Comparison of ENCODE assay signal across 13 cellular contexts in genomic region chr1:85198864-85199263, GRCh38. TPM values are rescaled to one million over a fixed set of nuclear protein-coding genes. Genes with fewer than 3 reads are reported as not detected.
A peak's percentile ranks its signal among the peaks of the same experiment; 100 is the strongest.
DNase-seq lines count a peak whose midpoint lies in the region; ATAC-seq, FAIRE-seq and TF ChIP-seq lines count a peak whose summit lies in the region.
"Had no signal": no experiment of that assay in that cellular context is flagged by ENCODE, and none has a peak within 500 bp of the region (broad histone marks: within the 10 kb centered on the region; RNA-seq: fewer than 3 reads in every experiment).

No MANE protein-coding gene starts in this region.

- intact Hi-C loops in PC-3 (cut with micrococcal nuclease) = no loop called here

- H3K4me1 ChIP-seq in PC-3 (ENCODE audit: insufficient read depth, low read length) (peaks cover 34% of the 10 kb centered on the region), osteoblast (ENCODE audit: insufficient read depth, low read length) (peaks cover 27% of the 10 kb centered on the region)

- CTCF ChIA-PET in PC-3 (lab: Charles Lee) = no interaction called here

- TF ChIP-seq CTCF in PC-3 (conservative IDR thresholded peaks at IDR 0.05; ENCODE audit: low read depth, low read length) (no peak), epithelial cell of proximal tubule (conservative IDR thresholded peaks at IDR 0.05; ENCODE audit: low read depth, low read length) (no peak), osteoblast (IDR thresholded peaks at IDR 0.05; ENCODE audit: extremely low read depth, low read depth, low read length) (no peak)

- POLR2A ChIA-PET in PC-3 (lab: Charles Lee; ENCODE audit: unreplicated experiment) = no interaction called here

- no TSS peak for BruUV-seq in PC-3 (replicated peaks; lab: Mats Ljungman, UMichigan)

- H3K36me3 ChIP-seq in PC-3 (ENCODE audit: low read depth, low read length) (no peaks in the 10 kb centered on the region), osteoblast (ENCODE audit: insufficient read depth, low read length) (no peaks in the 10 kb centered on the region)

- DNase-seq in PC-3 (peak; percentile 30), epithelial cell of proximal tubule (ENCODE audit: low read depth) (no peak), osteoblast (ENCODE audit: insufficient read length, low spot score, missing footprints) (peak; percentile 22), NOMO-1 (lab: John Stamatoyannopoulos, UW; ENCODE audit: unreplicated experiment in 2 of 2) (no peak), SW480 (ENCODE audit: low spot score) (no peak), hippocampal formation (lab: John Stamatoyannopoulos, UW) (no peak), NCI-H187 (lab: John Stamatoyannopoulos, UW) (no peak)
- DNase-seq: NCI-H345; stimulated activated CD4-positive, alpha-beta T cell treated with anti-CD3 and anti-CD28 coated beads, Interleukin-12 subunit alpha, Interleukin-12 subunit beta, amount 100 ng/mL, for 4 hours; stimulated activated naive CD4-positive, alpha-beta T cell treated with Interleukin-2 at 50 U/mL for 16 hours; T-helper 1 cell had no signal

- no peaks in the 10 kb centered on the region for H3F3A ChIP-seq in PC-3 (ENCODE audit: low read length, unreplicated experiment)

- peak; percentile 33 for FAIRE-seq in G401.6 (lab: Jason Lieb, UNC)
- FAIRE-seq: islet of Langerhans had no signal

- H3K4me3 ChIP-seq in PC-3 (ENCODE audit: low read length) (peak overlapping the region; percentile 79), epithelial cell of proximal tubule (ENCODE audit: low read depth, low read length) (peak overlapping the region; percentile 86), osteoblast (ENCODE audit: insufficient read depth, low read length) (peak overlapping the region; percentile 43)

- H4K20me1 ChIP-seq in PC-3 (ENCODE audit: low read length) (0 out of 2 replicates have a peak, but pooled peaks cover 6% of the 10 kb centered on the region), osteoblast (ENCODE audit: insufficient read depth, low read length) (peaks cover 7% of the 10 kb centered on the region)

- H2AFZ ChIP-seq in PC-3 (ENCODE audit: low read length) (no peak overlapping the region), osteoblast (ENCODE audit: low read length) (no peak overlapping the region)

- H3K9me3 ChIP-seq in PC-3 (ENCODE audit: low read length) = no peaks in the 10 kb centered on the region
- no peaks in the 10 kb centered on the region for H3K9me3 ChIP-seq in osteoblast (ENCODE audit: low read depth, low read length)

- no peak overlapping the region for H3K27ac ChIP-seq in PC-3 (ENCODE audit: low read length)
- no peak overlapping the region for H3K27ac ChIP-seq in osteoblast (ENCODE audit: low read depth, low read length)

- H3K9ac ChIP-seq in PC-3 (ENCODE audit: low read length) = peak overlapping the region; percentile 68; the same call in 1 of the 2 replicates

- H3K9me2 ChIP-seq in PC-3 (replicated peaks; ENCODE audit: low read length) = no peaks in the 10 kb centered on the region

- H3K4me2 ChIP-seq in PC-3 (ENCODE audit: low read length) = peak overlapping the region; percentile 80
- peak overlapping the region; percentile 98 for H3K4me2 ChIP-seq in osteoblast (ENCODE audit: insufficient read depth, low read length)

- no peak for ATAC-seq in PC-3

- no peaks in the 10 kb centered on the region for H3K27me3 ChIP-seq in PC-3 (ENCODE audit: low read length)
- no peaks in the 10 kb centered on the region for H3K27me3 ChIP-seq in osteoblast (ENCODE audit: insufficient read depth, low read length)

- H3K79me2 ChIP-seq in PC-3 (ENCODE audit: low read length) (peaks cover 45% of the 10 kb centered on the region), osteoblast (ENCODE audit: insufficient read depth, low read length) (peaks cover 10% of the 10 kb centered on the region)

RNA-seq across cellular contexts. Expression of gene SYDE2, which starts 2.0 kb away (rescaled TPM):
- total RNA-seq in PC-3 (2014; rRNA removed) (4.4 and 6.8 TPM in 2 replicates), epithelial cell of proximal tubule (2.9 and 4.7 TPM in 2 replicates), osteoblast (13.0 and 13.8 TPM in 2 replicates)

Comparison
In these comparisons a context has a peak if more than half of its experiments do, and no peak if none do; other contexts are left out.
1. DNase-seq: peak in PC-3 (single experiment) and osteoblast (single experiment); none in epithelial cell of proximal tubule (single experiment), NOMO-1 (0 of 2), SW480 (single experiment), hippocampal formation (0 of 2) and NCI-H187 (0 of 2).
2. Peak in every context shown above with its lines, with median percentiles within 50 percentile points of each other: H3K4me3 ChIP-seq.